In genomic region chr11:34358258-34358665, GRCh38 we compare ENCODE assay signal across 9 cellular contexts. TPM values are rescaled to one million over a fixed set of nuclear protein-coding genes. Genes with fewer than 3 reads are reported as not detected.
DNase-seq lines count a peak whose midpoint lies in the region; ATAC-seq, FAIRE-seq and TF ChIP-seq lines count a peak whose summit lies in the region.
"Had no signal": no experiment of that assay in that cellular context is flagged by ENCODE, and none has a peak within 500 bp of the region (broad histone marks: within the 10 kb centered on the region; RNA-seq: fewer than 3 reads in every experiment).

No MANE protein-coding gene starts in this region.

- H3K79me2 ChIP-seq in keratinocyte (ENCODE audit: control insufficient read depth, insufficient read depth, low read length): no peaks in the 10 kb centered on the region

- peak overlapping the region; percentile 99 for H3K4me2 ChIP-seq in keratinocyte (ENCODE audit: control insufficient read depth, extremely low read depth, insufficient read depth, low read depth, low read length)

- DNase-seq in activated CD4-positive, alpha-beta T cell treated with anti-CD3 and anti-CD28 coated beads, Interleukin-2, amount 10 ng/mL, durations not matched to agents 24 days and 14 days: no peak
- no peak for DNase-seq in activated CD4-positive, alpha-beta T cell treated with anti-CD3 and anti-CD28 coated beads for 48 hours
- DNase-seq in NCI-H82 (lab: John Stamatoyannopoulos, UW) (peak; percentile 86), keratinocyte (ENCODE audit: low read depth, low spot score) (no peak), NCI-H1436 (lab: John Stamatoyannopoulos, UW) (no peak)

- peak; percentile 2 for ATAC-seq in HG03135 (IDR thresholded peaks at IDR 0.05; ENCODE audit: unreplicated experiment)

- H3K36me3 ChIP-seq in keratinocyte (ENCODE audit: control insufficient read depth in 2 of 2, extremely low read depth in 1 of 2, insufficient read depth in 2 of 2, low read length in 2 of 2): no peaks in the 10 kb centered on the region

- FAIRE-seq in keratinocyte (lab: Jason Lieb, UNC): no peak
- FAIRE-seq: islet of Langerhans had no signal

- H3K9me1 ChIP-seq in keratinocyte (ENCODE audit: control insufficient read depth, extremely low read depth, insufficient read depth, low read length): no peaks in the 10 kb centered on the region

- dilution Hi-C loops in keratinocyte (cut with MboI; ENCODE audit: extremely low pct_ligation_motif_present, low sequenced_read_pairs): no loop called here

- intact Hi-C loops in activated CD4-positive, alpha-beta T cell treated with anti-CD3 and anti-CD28 coated beads, Interleukin-2, amount 10 ng/mL, durations not matched to agents 24 days and 14 days (cut with micrococcal nuclease): loop anchor here (1.0 to 10.0 kb wide), 7 partner anchors 81 to 559 kb away; partner anchors contain the start of genes APIP, CAPRIN1, CAT and PDHX

- H3K27me3 ChIP-seq in keratinocyte (ENCODE audit: control insufficient read depth, extremely low read depth, insufficient read depth, low read length): no peaks in the 10 kb centered on the region

- no peaks in the 10 kb centered on the region for H3K9me3 Mint-ChIP-seq in activated CD4-positive, alpha-beta T cell treated with anti-CD3 and anti-CD28 coated beads, Interleukin-2, amount 10 ng/mL, durations not matched to agents 24 days and 14 days
- no peaks in the 10 kb centered on the region for H3K9me3 Mint-ChIP-seq in brain

- peak overlapping the region; percentile 83 for H3K4me3 Mint-ChIP-seq in activated CD4-positive, alpha-beta T cell treated with anti-CD3 and anti-CD28 coated beads, Interleukin-2, amount 10 ng/mL, durations not matched to agents 24 days and 14 days
- H3K4me3 Mint-ChIP-seq in brain: peak overlapping the region; percentile 83 to 94 (median 87)

- peak overlapping the region; percentile 61 for H3K27ac Mint-ChIP-seq in activated CD4-positive, alpha-beta T cell treated with anti-CD3 and anti-CD28 coated beads, Interleukin-2, amount 10 ng/mL, durations not matched to agents 24 days and 14 days
- peak overlapping the region; percentile 49 to 83 (median 73) for H3K27ac Mint-ChIP-seq in brain

- H3K27me3 Mint-ChIP-seq in activated CD4-positive, alpha-beta T cell treated with anti-CD3 and anti-CD28 coated beads, Interleukin-2, amount 10 ng/mL, durations not matched to agents 24 days and 14 days: peaks cover 44% of the 10 kb centered on the region
- H3K27me3 Mint-ChIP-seq in brain: peaks cover 40% of the 10 kb centered on the region

- H4K20me1 ChIP-seq in keratinocyte (ENCODE audit: control insufficient read depth, extremely low read depth, insufficient read depth, low read length): peaks cover 2% of the 10 kb centered on the region

- no peaks in the 10 kb centered on the region for H3K9me3 ChIP-seq in keratinocyte (ENCODE audit: control insufficient read depth, low read depth, low read length)

- peak overlapping the region; percentile 32 to 84 (median 74) for H3K4me3 ChIP-seq in keratinocyte (ENCODE audit: control insufficient read depth in 2 of 3, extremely low read depth in 1 of 3, insufficient read depth in 2 of 3, low read depth in 1 of 3, low read length in 3 of 3)
- peak overlapping the region; percentile 37 to 60 (median 50) for H3K4me3 ChIP-seq in skin epidermis

- peak overlapping the region; percentile 47 for H3K27ac ChIP-seq in keratinocyte (ENCODE audit: control insufficient read depth, insufficient read depth, low read length)
- H3K27ac ChIP-seq in skin epidermis: peak overlapping the region in 12 of 21 experiments; percentile 1 to 71 (median 40)

- peaks cover 27% of the 10 kb centered on the region for H3K4me1 Mint-ChIP-seq in activated CD4-positive, alpha-beta T cell treated with anti-CD3 and anti-CD28 coated beads, Interleukin-2, amount 10 ng/mL, durations not matched to agents 24 days and 14 days
- H3K4me1 Mint-ChIP-seq in brain: peaks cover 40% of the 10 kb centered on the region

- peak overlapping the region; percentile 71 for H3K9ac ChIP-seq in keratinocyte (ENCODE audit: control insufficient read depth, extremely low read depth, insufficient read depth, low read length)

- H2AFZ ChIP-seq in keratinocyte (ENCODE audit: control insufficient read depth, low read length): peak overlapping the region; percentile 80

- TF ChIP-seq CTCF in brain (conservative IDR thresholded peaks at IDR 0.05): no peak
- no peak for TF ChIP-seq CTCF in keratinocyte (optimal IDR thresholded peaks at IDR 0.05 in 1 of 3, IDR thresholded peaks at IDR 0.05 in 1 of 3, conservative IDR thresholded peaks at IDR 0.05 in 1 of 3; ENCODE audit: extremely low read depth in 1 of 3, insufficient read depth in 2 of 3, low read length in 3 of 3)

- peaks cover 15% of the 10 kb centered on the region for H3K36me3 Mint-ChIP-seq in activated CD4-positive, alpha-beta T cell treated with anti-CD3 and anti-CD28 coated beads, Interleukin-2, amount 10 ng/mL, durations not matched to agents 24 days and 14 days (ENCODE audit: low read depth)
- no peaks in the 10 kb centered on the region for H3K36me3 Mint-ChIP-seq in brain

- H3K4me1 ChIP-seq in keratinocyte (ENCODE audit: control insufficient read depth, extremely low read depth, insufficient read depth, low read length): peaks cover 22% of the 10 kb centered on the region

RNA-seq across cellular contexts. Expression of gene ABTB2, which starts 0.5 kb away (rescaled TPM):
- total RNA-seq in activated CD4-positive, alpha-beta T cell treated with anti-CD3 and anti-CD28 coated beads, Interleukin-2, amount 10 ng/mL, durations not matched to agents 24 days and 14 days: 13.1 and 14.1 TPM in 2 replicates
- polyA plus RNA-seq in brain (ENCODE audit: insufficient read depth, low read depth, low replicate concordance) (7.0 TPM), keratinocyte (1.0 to 2.5 TPM (median 1.6 TPM) in 3 replicates)
- 1.8 TPM for polyA plus RNA-seq in keratinocyte (2011; ENCODE audit: low read depth)
- polyA plus RNA-seq in keratinocyte (2011; cell fraction: cytosol; rRNA removed): 2.0 and 2.3 TPM in 2 replicates
- 6.0 and 6.5 TPM in 2 replicates for polyA plus RNA-seq in keratinocyte (2011; cell fraction: nucleus; rRNA removed)
- polyA plus RNA-seq in keratinocyte (2012; ENCODE audit: low replicate concordance): 2.2 and 3.4 TPM in 2 replicates
- 1.1 to 6.0 TPM (median 2.4 TPM) in 3 replicates for polyA minus RNA-seq in keratinocyte
- 2.7 TPM for polyA minus RNA-seq in keratinocyte (2011; cell fraction: cytosol; rRNA and poly(A)+ RNA removed)
- polyA minus RNA-seq in keratinocyte (2011; cell fraction: nucleus; rRNA and poly(A)+ RNA removed): 5.1 and 6.5 TPM in 2 replicates
